Comparison of ENCODE assay signal across 10 cellular contexts in genomic region chr18:58911766-58912165, GRCh38. TPM values are rescaled to one million over a fixed set of nuclear protein-coding genes. Genes with fewer than 3 reads are reported as not detected.
DNase-seq lines count a peak whose midpoint lies in the region; ATAC-seq and TF ChIP-seq lines count a peak whose summit lies in the region.
"Had no signal": no experiment of that assay in that cellular context is flagged by ENCODE, and none has a peak within 500 bp of the region (broad histone marks: within the 10 kb centered on the region; RNA-seq: fewer than 3 reads in every experiment).

No MANE protein-coding gene starts in this region.

- peaks cover 0 to 3% (median 0%) of the 10 kb centered on the region in 7 donors for H3K9me3 Mint-ChIP-seq in CD4-positive, CD25-positive, alpha-beta regulatory T cell
- no peaks in the 10 kb centered on the region for H3K9me3 Mint-ChIP-seq in CD4-positive, alpha-beta T cell

- H3K27ac ChIP-seq in CD4-positive, CD25-positive, alpha-beta regulatory T cell (ENCODE audit: insufficient read depth, low read length, poor library complexity, severe bottlenecking) = no peak overlapping the region
- H3K27ac ChIP-seq in ascending aorta (peak overlapping the region; percentile 92 to 98), right cardiac atrium (ENCODE audit: low read length) (peak overlapping the region; percentile 70), prostate gland (peak overlapping the region; percentile 58 to 65)
- no peak overlapping the region for H3K27ac ChIP-seq in effector memory CD4-positive, alpha-beta T cell (ENCODE audit: insufficient read depth, low read length, poor library complexity, severe bottlenecking)
- H3K27ac ChIP-seq in CD4-positive, alpha-beta T cell (ENCODE audit: low read depth, low read length) = no peak overlapping the region

- H3K36me3 Mint-ChIP-seq in CD4-positive, CD25-positive, alpha-beta regulatory T cell = no peaks in the 10 kb centered on the region
- H3K36me3 Mint-ChIP-seq in CD4-positive, alpha-beta T cell (ENCODE audit: low read depth) = no peaks in the 10 kb centered on the region

- peak overlapping the region in 1 of 4 donors; percentile 75 for H3K4me3 Mint-ChIP-seq in CD4-positive, CD25-positive, alpha-beta regulatory T cell
- no peak overlapping the region for H3K4me3 Mint-ChIP-seq in CD4-positive, alpha-beta T cell

- peaks cover 7 to 46% (median 17%) of the 10 kb centered on the region in 4 donors for H3K4me1 Mint-ChIP-seq in CD4-positive, CD25-positive, alpha-beta regulatory T cell
- H3K4me1 Mint-ChIP-seq in CD4-positive, alpha-beta T cell (ENCODE audit: low read depth) = peaks cover 19% of the 10 kb centered on the region

- no peak for ATAC-seq in CD4-positive, CD25-positive, alpha-beta regulatory T cell (ENCODE audit: low read depth in 2 of 2)
- peak; percentile 67 to 72 for ATAC-seq in right cardiac atrium
- ATAC-seq in HG03280 (IDR thresholded peaks at IDR 0.05; ENCODE audit: unreplicated experiment) = no peak
- no peak for ATAC-seq in CD4-positive, alpha-beta T cell (ENCODE audit: poor library complexity)
- ATAC-seq in GM19351 (IDR thresholded peaks at IDR 0.05; ENCODE audit: unreplicated experiment) = no peak
- ATAC-seq: K562 had no signal

- 21% methylated on average over 8 of the region's 8 CpGs for WGBS in right cardiac atrium
- WGBS in prostate gland = 53% methylated on average over 8 of the region's 8 CpGs

- intact Hi-C loops in ascending aorta (cut with DNase I) = loop anchor here (5.0 kb wide), 1 partner anchor 44 kb away; no protein-coding TSS in a partner anchor
- intact Hi-C loops in right cardiac atrium (cut with DNase I) = no loop called here
- intact Hi-C loops in prostate gland (cut with DNase I) = loop anchor here (5.0 kb wide), 2 partner anchors 49 to 56 kb away; partner anchors contain the start of gene ZNF532
- intact Hi-C loops in CD4-positive, alpha-beta T cell (cut with DNase I, micrococcal nuclease) = no loop called here

- H3K27ac Mint-ChIP-seq in CD4-positive, CD25-positive, alpha-beta regulatory T cell = peak overlapping the region in 2 of 3 donors; percentile 89 to 91
- no peak overlapping the region for H3K27ac Mint-ChIP-seq in CD4-positive, alpha-beta T cell

- TF ChIP-seq POLR2A in prostate gland (IDR thresholded peaks at IDR 0.05) = no peak

- CTCF ChIA-PET in CD4-positive, alpha-beta T cell (lab: Charles Lee) = interaction anchor here (1.0 kb wide), 1 partner anchor 9 kb away, joined by 3 read pairs; no protein-coding TSS in a partner anchor

- no peaks in the 10 kb centered on the region for H3K36me3 ChIP-seq in CD4-positive, CD25-positive, alpha-beta regulatory T cell (ENCODE audit: control insufficient read depth, insufficient read depth, low read length)
- H3K36me3 ChIP-seq in ascending aorta (no peaks in the 10 kb centered on the region), prostate gland (no peaks in the 10 kb centered on the region)
- H3K36me3 ChIP-seq in effector memory CD4-positive, alpha-beta T cell (ENCODE audit: control insufficient read depth, insufficient read depth, low read length) = no peaks in the 10 kb centered on the region
- H3K36me3 ChIP-seq: BE2C had no signal

- H3K27me3 Mint-ChIP-seq in CD4-positive, CD25-positive, alpha-beta regulatory T cell = peaks cover 23% of the 10 kb centered on the region
- H3K27me3 Mint-ChIP-seq in CD4-positive, alpha-beta T cell = peaks cover 43% of the 10 kb centered on the region

- no peaks in the 10 kb centered on the region for H3K27me3 ChIP-seq in CD4-positive, CD25-positive, alpha-beta regulatory T cell (ENCODE audit: control insufficient read depth, insufficient read depth, low read length)
- H3K27me3 ChIP-seq in ascending aorta (no peaks in the 10 kb centered on the region), right cardiac atrium (ENCODE audit: control insufficient read depth, insufficient read depth) (no peaks in the 10 kb centered on the region), prostate gland (replicated peaks; ENCODE audit: insufficient read depth) (no peaks in the 10 kb centered on the region)
- no peaks in the 10 kb centered on the region for H3K27me3 ChIP-seq in effector memory CD4-positive, alpha-beta T cell (replicated peaks; ENCODE audit: control insufficient read depth, insufficient read depth, low read length, poor library complexity, severe bottlenecking)
- H3K27me3 ChIP-seq in CD4-positive, alpha-beta T cell (ENCODE audit: control insufficient read depth, insufficient read depth, low read length) = peaks cover 4% of the 10 kb centered on the region
- H3K27me3 ChIP-seq: BE2C had no signal

- DNase-seq in CD4-positive, CD25-positive, alpha-beta regulatory T cell = no peak
- no peak for DNase-seq in ascending aorta (ENCODE audit: low spot score in 2 of 2)
- DNase-seq in right cardiac atrium = peak in 1 of 3 donors; percentile 33
- DNase-seq in prostate gland (ENCODE audit: low spot score) = no peak
- no peak for DNase-seq in effector memory CD4-positive, alpha-beta T cell
- no peak for DNase-seq in CD4-positive, alpha-beta T cell
- DNase-seq: BE2C had no signal

- no peaks in the 10 kb centered on the region for H3K9me3 ChIP-seq in CD4-positive, CD25-positive, alpha-beta regulatory T cell (ENCODE audit: control insufficient read depth in 2 of 2, low read length in 2 of 2)
- H3K9me3 ChIP-seq in ascending aorta (no peaks in the 10 kb centered on the region), right cardiac atrium (ENCODE audit: control insufficient read depth, low read length) (no peaks in the 10 kb centered on the region), prostate gland (no peaks in the 10 kb centered on the region)
- no peaks in the 10 kb centered on the region for H3K9me3 ChIP-seq in effector memory CD4-positive, alpha-beta T cell (ENCODE audit: control insufficient read depth, low read length)
- H3K9me3 ChIP-seq in CD4-positive, alpha-beta T cell (ENCODE audit: control insufficient read depth, low read length) = no peaks in the 10 kb centered on the region
- H3K9me3 ChIP-seq: BE2C had no signal

- no peak overlapping the region for H3K4me3 ChIP-seq in CD4-positive, CD25-positive, alpha-beta regulatory T cell (ENCODE audit: low read depth, low read length)
- H3K4me3 ChIP-seq in ascending aorta (peak overlapping the region; percentile 3 to 26), right cardiac atrium (ENCODE audit: low read length) (no peak overlapping the region), prostate gland (no peak overlapping the region)
- H3K4me3 ChIP-seq in effector memory CD4-positive, alpha-beta T cell (ENCODE audit: insufficient read depth, low read depth, low read length, poor library complexity, severe bottlenecking) = no peak overlapping the region
- H3K4me3 ChIP-seq: K562 had no signal

- POLR2A ChIA-PET in CD4-positive, alpha-beta T cell (lab: Charles Lee) = no interaction called here

- peaks cover 20% of the 10 kb centered on the region for H3K4me1 ChIP-seq in CD4-positive, CD25-positive, alpha-beta regulatory T cell (ENCODE audit: control insufficient read depth, insufficient read depth, low read length, poor library complexity, severe bottlenecking)
- peaks cover 3 to 66% of the 10 kb centered on the region in 2 donors for H3K4me1 ChIP-seq in ascending aorta
- H3K4me1 ChIP-seq in right cardiac atrium (ENCODE audit: control insufficient read depth, insufficient read depth, low read length) = peaks cover 13% of the 10 kb centered on the region
- no peaks in the 10 kb centered on the region for H3K4me1 ChIP-seq in prostate gland (replicated peaks)
- H3K4me1 ChIP-seq in effector memory CD4-positive, alpha-beta T cell (ENCODE audit: control insufficient read depth, insufficient read depth, low read length, poor library complexity, severe bottlenecking) = no peaks in the 10 kb centered on the region
- H3K4me1 ChIP-seq: BE2C had no signal

- TF ChIP-seq CTCF in ascending aorta (IDR thresholded peaks at IDR 0.05) (no peak), prostate gland (IDR thresholded peaks at IDR 0.05) (no peak)
- no peak for TF ChIP-seq CTCF in CD4-positive, alpha-beta T cell (IDR thresholded peaks at IDR 0.05)

RNA-seq across cellular contexts. Expression of gene ZNF532, which starts 47.1 kb away (rescaled TPM):
- total RNA-seq in CD4-positive, CD25-positive, alpha-beta regulatory T cell = 15.8 TPM
- 1 to 10 TPM in 3 of 4 donors, under 1 TPM in 1; 0.64 to 1.6 (median 1.6) TPM for polyA plus RNA-seq in CD4-positive, CD25-positive, alpha-beta regulatory T cell
- 161 TPM for total RNA-seq in ascending aorta
- 10 to 100 TPM; 70.5 to 87.9 (median 75.9) TPM for total RNA-seq in right cardiac atrium
- polyA plus RNA-seq in right cardiac atrium = 21.1 TPM
- total RNA-seq in prostate gland = 100 to 1,000 TPM; 231 to 299 TPM
- total RNA-seq in CD4-positive, alpha-beta T cell = 1 to 10 TPM; 9.8 to 9.9 TPM
- polyA plus RNA-seq: K562 had no signal

Comparison
In these comparisons a context has a peak if more than half of its experiments do, and no peak if none do; other contexts are left out.
1. ATAC-seq: peak in right cardiac atrium (2 of 2); none in CD4-positive, CD25-positive, alpha-beta regulatory T cell (0 of 2), HG03280 (single experiment), CD4-positive, alpha-beta T cell (single experiment) and GM19351 (single experiment).
2. H3K27ac ChIP-seq: peak in ascending aorta (2 of 2), right cardiac atrium (single experiment) and prostate gland (2 of 2); none in CD4-positive, CD25-positive, alpha-beta regulatory T cell (single experiment), effector memory CD4-positive, alpha-beta T cell (single experiment) and CD4-positive, alpha-beta T cell (single experiment).
3. H3K4me3 ChIP-seq: peak in ascending aorta (2 of 2); none in CD4-positive, CD25-positive, alpha-beta regulatory T cell (single experiment), right cardiac atrium (single experiment), prostate gland (0 of 2) and effector memory CD4-positive, alpha-beta T cell (single experiment).
4. intact Hi-C loops: an anchor here in ascending aorta (5.0 kb wide) and prostate gland (5.0 kb wide); none called in right cardiac atrium and CD4-positive, alpha-beta T cell.